ENCODE assay signal across 8 cellular contexts in genomic region chr10:28533315-28533564, GRCh38. TPM values are rescaled to one million over a fixed set of nuclear protein-coding genes. Genes with fewer than 3 reads are reported as not detected.
DNase-seq lines count a peak whose midpoint lies in the region; ATAC-seq, FAIRE-seq and TF ChIP-seq lines count a peak whose summit lies in the region.

No MANE protein-coding gene starts in this region.

- FAIRE-seq in astrocyte (lab: Jason Lieb, UNC) (no peak), frontal cortex (lab: Jason Lieb, UNC) (no peak), D721Med (lab: Jason Lieb, UNC) (no peak)

- no peaks in the 10 kb centered on the region for H3K9me3 Mint-ChIP-seq in T-helper 1 cell treated with Interleukin-12 subunit alpha and Interleukin-12 subunit beta and Interleukin-4 antibody, amounts not matched to agents 30 μg/mL and 1 μg/mL, for 36 hours
- no peaks in the 10 kb centered on the region for H3K9me3 Mint-ChIP-seq in astrocyte (ENCODE audit: unreplicated experiment)

- peak overlapping the region; percentile 100 for H3K27ac Mint-ChIP-seq in T-helper 1 cell treated with Interleukin-12 subunit alpha and Interleukin-12 subunit beta and Interleukin-4 antibody, amounts not matched to agents 30 μg/mL and 1 μg/mL, for 36 hours
- no peak overlapping the region for H3K27ac Mint-ChIP-seq in astrocyte (ENCODE audit: unreplicated experiment)

- DNase-seq in T-helper 1 cell (no peak), astrocyte (ENCODE audit: low read depth) (no peak), mesenchymal stem cell (no peak), frontal cortex (ENCODE audit: low spot score in 2 of 2) (no peak), D721Med (ENCODE audit: insufficient read length, low spot score) (no peak), NCI-H2081 treated with DMSO at 0.1 percent for 48 hours (lab: John Stamatoyannopoulos, UW) (no peak)

- H3K4me1 ChIP-seq in astrocyte (ENCODE audit: insufficient read depth, low read length): peaks cover 12% of the 10 kb centered on the region
- H3K4me1 ChIP-seq in mesenchymal stem cell (ENCODE audit: control insufficient read depth, insufficient read depth, low read depth, low read length): peaks cover 3% of the 10 kb centered on the region

- peak overlapping the region; percentile 96 for H3K4me2 ChIP-seq in astrocyte (ENCODE audit: low read length)
- H3K4me2 ChIP-seq in mesenchymal stem cell (ENCODE audit: low read length, poor library complexity, severe bottlenecking): no peak overlapping the region

- H3K27ac ChIP-seq in astrocyte (ENCODE audit: low read depth, low read length) (peak overlapping the region; percentile 100), mesenchymal stem cell (ENCODE audit: low read length, poor library complexity, severe bottlenecking) (peak overlapping the region; percentile 29)

- peaks cover 27% of the 10 kb centered on the region for H3K36me3 ChIP-seq in astrocyte (ENCODE audit: insufficient read depth, low read length)
- H3K36me3 ChIP-seq in mesenchymal stem cell (ENCODE audit: control insufficient read depth in 1 of 2, insufficient read depth in 2 of 2, low read depth in 1 of 2, low read length in 2 of 2): peaks cover 6 to 44% of the 10 kb centered on the region in 2 experiments

- peaks cover 65% of the 10 kb centered on the region for H4K20me1 ChIP-seq in astrocyte (ENCODE audit: insufficient read depth, low read length)

- peak overlapping the region; percentile 98 to 100 for H3K18ac ChIP-seq in mesenchymal stem cell (ENCODE audit: low read depth in 1 of 2, low read length in 2 of 2)

- H3K27me3 Mint-ChIP-seq in T-helper 1 cell treated with Interleukin-12 subunit alpha and Interleukin-12 subunit beta and Interleukin-4 antibody, amounts not matched to agents 30 μg/mL and 1 μg/mL, for 36 hours (ENCODE audit: low read depth): no peaks in the 10 kb centered on the region
- no peaks in the 10 kb centered on the region for H3K27me3 Mint-ChIP-seq in astrocyte (ENCODE audit: low read depth, unreplicated experiment)

- H3K14ac ChIP-seq in mesenchymal stem cell (ENCODE audit: low read length in 2 of 2): peak overlapping the region; percentile 99 to 100

- H4K8ac ChIP-seq in mesenchymal stem cell (ENCODE audit: low read length): peak overlapping the region; percentile 94

- 0% methylated on average over 6 of the region's 37 CpGs for WGBS in mesenchymal stem cell

- peak overlapping the region in 1 of 2 experiments; percentile 63 for H2BK12ac ChIP-seq in mesenchymal stem cell (ENCODE audit: low read length in 2 of 2)

- peaks cover 6% of the 10 kb centered on the region for H3K79me1 ChIP-seq in mesenchymal stem cell (replicated peaks; ENCODE audit: low read length, poor library complexity, severe bottlenecking)

- H3K27me3 ChIP-seq in astrocyte (ENCODE audit: insufficient read depth, low read length) (no peaks in the 10 kb centered on the region), mesenchymal stem cell (ENCODE audit: control insufficient read depth in 1 of 2, insufficient read depth in 1 of 2, low read length in 2 of 2) (no peaks in the 10 kb centered on the region)

- peaks cover 56% of the 10 kb centered on the region for H3K36me3 Mint-ChIP-seq in T-helper 1 cell treated with Interleukin-12 subunit alpha and Interleukin-12 subunit beta and Interleukin-4 antibody, amounts not matched to agents 30 μg/mL and 1 μg/mL, for 36 hours (ENCODE audit: low read depth)
- H3K36me3 Mint-ChIP-seq in astrocyte (ENCODE audit: low read depth, unreplicated experiment): peaks cover 11% of the 10 kb centered on the region

- TF ChIP-seq CTCF in astrocyte (IDR thresholded peaks at IDR 0.05; ENCODE audit: insufficient read depth, low read depth, low read length) (no peak), D721Med (IDR thresholded peaks at IDR 0.05; ENCODE audit: insufficient read depth, missing control alignments) (no peak)

- H3K4me3 Mint-ChIP-seq in T-helper 1 cell treated with Interleukin-12 subunit alpha and Interleukin-12 subunit beta and Interleukin-4 antibody, amounts not matched to agents 30 μg/mL and 1 μg/mL, for 36 hours: peak overlapping the region; percentile 98
- peak overlapping the region; percentile 93 for H3K4me3 Mint-ChIP-seq in astrocyte (ENCODE audit: unreplicated experiment)

- H2AK5ac ChIP-seq in mesenchymal stem cell (ENCODE audit: low read length, severe bottlenecking): no peak overlapping the region

- H2BK5ac ChIP-seq in mesenchymal stem cell (ENCODE audit: low read depth, low read length, poor library complexity, severe bottlenecking): peak overlapping the region; percentile 89

- H3K23ac ChIP-seq in mesenchymal stem cell (ENCODE audit: low read length in 2 of 2): peak overlapping the region; percentile 92 to 96

- ATAC-seq in HG03159 (IDR thresholded peaks at IDR 0.05; ENCODE audit: unreplicated experiment): peak; percentile 3

- H2AFZ ChIP-seq in astrocyte (ENCODE audit: low read depth, low read length) (no peak overlapping the region), mesenchymal stem cell (ENCODE audit: low read depth, low read length) (peak overlapping the region; percentile 76)

- no peaks in the 10 kb centered on the region for H3K9me3 ChIP-seq in astrocyte (ENCODE audit: insufficient read depth, low read depth, low read length)
- H3K9me3 ChIP-seq in mesenchymal stem cell (ENCODE audit: control insufficient read depth, low read length): no peaks in the 10 kb centered on the region

- peak overlapping the region; percentile 99 to 100 for H3K4ac ChIP-seq in mesenchymal stem cell (ENCODE audit: low read depth in 1 of 2, low read length in 2 of 2)

- H3K79me2 ChIP-seq in astrocyte (ENCODE audit: insufficient read depth, low read length): peaks cover 70% of the 10 kb centered on the region

- H2BK120ac ChIP-seq in mesenchymal stem cell (ENCODE audit: low read depth, low read length): peak overlapping the region; percentile 98

- H4K91ac ChIP-seq in mesenchymal stem cell (ENCODE audit: low read length): peak overlapping the region; percentile 94

- H3K4me3 ChIP-seq in astrocyte (ENCODE audit: insufficient read depth, low read depth, low read length) (peak overlapping the region; percentile 94), mesenchymal stem cell (ENCODE audit: insufficient read depth in 1 of 2, low read depth in 1 of 2, low read length in 2 of 2) (peak overlapping the region; percentile 95 to 98)

- H3K4me1 Mint-ChIP-seq in T-helper 1 cell treated with Interleukin-12 subunit alpha and Interleukin-12 subunit beta and Interleukin-4 antibody, amounts not matched to agents 30 μg/mL and 1 μg/mL, for 36 hours (ENCODE audit: low read depth): peaks cover 50% of the 10 kb centered on the region
- H3K4me1 Mint-ChIP-seq in astrocyte (ENCODE audit: low read depth, unreplicated experiment): peaks cover 17% of the 10 kb centered on the region

- H3K9ac ChIP-seq in astrocyte (ENCODE audit: low read length): peak overlapping the region; percentile 100
- H3K9ac ChIP-seq in mesenchymal stem cell (ENCODE audit: low read length): peak overlapping the region; percentile 99

- H2BK15ac ChIP-seq in mesenchymal stem cell (ENCODE audit: low read depth, poor library complexity, severe bottlenecking): peak overlapping the region; percentile 69

RNA-seq across cellular contexts. Expression of gene WAC, which starts 0.3 kb away (rescaled TPM):
- total RNA-seq in astrocyte (112 and 123 TPM in 2 replicates), frontal cortex (63.6 TPM)
- 94.3 TPM for polyA plus RNA-seq in mesenchymal stem cell (2013, experiment 1 of 2)
- 90.8 TPM for polyA plus RNA-seq in mesenchymal stem cell (2013, experiment 2 of 2)
